ENCODE assay signal across 3 cellular contexts in genomic region chr20:17827759-17828559, GRCh38.
TF ChIP-seq lines count a peak whose summit lies in the region.

No MANE protein-coding gene starts in this region.

TF ChIP-seq in IMR-90, 13 proteins besides CTCF, POLR2A, EP300 and RAD21 (continued from another document):
- no peak for TF ChIP-seq FOS (IDR thresholded peaks at IDR 0.05; ENCODE audit: low read depth, low read length)

TF ChIP-seq in WTC11, 78 proteins besides CTCF, POLR2A, EP300 and RAD21 (continued from another document):
- TF ChIP-seq ZNF423 (CRISPR knock-in tag; IDR thresholded peaks at IDR 0.05) (no peak), ZMAT4 (CRISPR knock-in tag; IDR thresholded peaks at IDR 0.05) (no peak), E2F1 (CRISPR knock-in tag; IDR thresholded peaks at IDR 0.05) (no peak), PRDM15 (CRISPR knock-in tag; IDR thresholded peaks at IDR 0.05) (no peak), HMGA2 (CRISPR knock-in tag; IDR thresholded peaks at IDR 0.05) (no peak)

TF ChIP-seq in HepG2, 621 proteins besides CTCF, POLR2A, EP300 and RAD21 (continued from another document and continues in another):
- no peak for TF ChIP-seq KAT8 (CRISPR knock-in tag; IDR thresholded peaks at IDR 0.05)
- TF ChIP-seq GLI4 (CRISPR knock-in tag; IDR thresholded peaks at IDR 0.05; ENCODE audit: borderline replicate concordance), result no peak
- peak; percentile 26; the same call in 1 of the 2 replicates for TF ChIP-seq TBX2 (CRISPR knock-in tag; IDR thresholded peaks at IDR 0.05; ENCODE audit: borderline replicate concordance)
- TF ChIP-seq, protein P1, sequence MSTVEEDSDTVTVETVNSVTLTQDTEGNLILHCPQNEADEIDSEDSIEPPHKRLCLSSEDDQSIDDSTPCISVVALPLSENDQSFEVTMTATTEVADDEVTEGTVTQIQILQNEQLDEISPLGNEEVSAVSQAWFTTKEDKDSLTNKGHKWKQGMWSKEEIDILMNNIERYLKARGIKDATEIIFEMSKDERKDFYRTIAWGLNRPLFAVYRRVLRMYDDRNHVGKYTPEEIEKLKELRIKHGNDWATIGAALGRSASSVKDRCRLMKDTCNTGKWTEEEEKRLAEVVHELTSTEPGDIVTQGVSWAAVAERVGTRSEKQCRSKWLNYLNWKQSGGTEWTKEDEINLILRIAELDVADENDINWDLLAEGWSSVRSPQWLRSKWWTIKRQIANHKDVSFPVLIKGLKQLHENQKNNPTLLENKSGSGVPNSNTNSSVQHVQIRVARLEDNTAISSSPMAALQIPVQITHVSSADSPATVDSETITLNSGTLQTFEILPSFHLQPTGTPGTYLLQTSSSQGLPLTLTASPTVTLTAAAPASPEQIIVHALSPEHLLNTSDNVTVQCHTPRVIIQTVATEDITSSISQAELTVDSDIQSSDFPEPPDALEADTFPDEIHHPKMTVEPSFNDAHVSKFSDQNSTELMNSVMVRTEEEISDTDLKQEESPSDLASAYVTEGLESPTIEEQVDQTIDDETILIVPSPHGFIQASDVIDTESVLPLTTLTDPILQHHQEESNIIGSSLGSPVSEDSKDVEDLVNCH (CRISPR knock-in tag; IDR thresholded peaks at IDR 0.05), result no peak
- no peak for TF ChIP-seq HNRNPK (IDR thresholded peaks at IDR 0.05; ENCODE audit: low read depth, low read length, poor library complexity, severe bottlenecking)
- peak; percentile 35; the same call in 1 of the 2 replicates for TF ChIP-seq ZNF644 (CRISPR knock-in tag; IDR thresholded peaks at IDR 0.05; ENCODE audit: low read depth)
- no peak for TF ChIP-seq ZNF577 (CRISPR knock-in tag; IDR thresholded peaks at IDR 0.05; ENCODE audit: borderline replicate concordance, low read depth)
- peak; percentile 88; the same call in 1 of the 2 replicates for TF ChIP-seq THRA (CRISPR knock-in tag; IDR thresholded peaks at IDR 0.05; ENCODE audit: borderline replicate concordance)
- no peak for TF ChIP-seq IRX3 (CRISPR knock-in tag; IDR thresholded peaks at IDR 0.05; ENCODE audit: borderline replicate concordance, low read depth)
- no peak for TF ChIP-seq ZNF234 (CRISPR knock-in tag; conservative IDR thresholded peaks at IDR 0.05)
- no peak for TF ChIP-seq MTF2 (CRISPR knock-in tag; IDR thresholded peaks at IDR 0.05; ENCODE audit: borderline replicate concordance)
- no peak for TF ChIP-seq REXO4 (CRISPR knock-in tag; IDR thresholded peaks at IDR 0.05; ENCODE audit: borderline replicate concordance)
- TF ChIP-seq ARID2 (CRISPR knock-in tag; IDR thresholded peaks at IDR 0.05; ENCODE audit: borderline replicate concordance), result no peak
- no peak for TF ChIP-seq HNRNPL (IDR thresholded peaks at IDR 0.05; ENCODE audit: low read depth, low read length)
- peak; percentile 44; the same call in 1 of the 2 replicates for TF ChIP-seq NR2C2 (CRISPR knock-in tag; IDR thresholded peaks at IDR 0.05; ENCODE audit: borderline replicate concordance)
- peak; percentile 55; the same call in 1 of the 2 replicates for TF ChIP-seq ZNF547 (CRISPR knock-in tag; IDR thresholded peaks at IDR 0.05)
- TF ChIP-seq FOXP1 (IDR thresholded peaks at IDR 0.05), result no peak
- 0 out of 2 replicates have a peak, but pooled peaks have one; percentile 42 for TF ChIP-seq FOXP1 (CRISPR knock-in tag; IDR thresholded peaks at IDR 0.05)
- TF ChIP-seq ZNF12 (CRISPR knock-in tag; IDR thresholded peaks at IDR 0.05), result no peak
- TF ChIP-seq, protein P2, sequence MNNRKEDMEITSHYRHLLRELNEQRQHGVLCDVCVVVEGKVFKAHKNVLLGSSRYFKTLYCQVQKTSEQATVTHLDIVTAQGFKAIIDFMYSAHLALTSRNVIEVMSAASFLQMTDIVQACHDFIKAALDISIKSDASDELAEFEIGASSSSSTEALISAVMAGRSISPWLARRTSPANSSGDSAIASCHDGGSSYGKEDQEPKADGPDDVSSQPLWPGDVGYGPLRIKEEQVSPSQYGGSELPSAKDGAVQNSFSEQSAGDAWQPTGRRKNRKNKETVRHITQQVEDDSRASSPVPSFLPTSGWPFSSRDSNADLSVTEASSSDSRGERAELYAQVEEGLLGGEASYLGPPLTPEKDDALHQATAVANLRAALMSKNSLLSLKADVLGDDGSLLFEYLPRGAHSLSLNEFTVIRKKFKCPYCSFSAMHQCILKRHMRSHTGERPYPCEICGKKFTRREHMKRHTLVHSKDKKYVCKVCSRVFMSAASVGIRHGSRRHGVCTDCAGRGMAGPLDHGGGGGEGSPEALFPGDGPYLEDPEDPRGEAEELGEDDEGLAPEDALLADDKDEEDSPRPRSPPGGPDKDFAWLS (CRISPR knock-in tag; IDR thresholded peaks at IDR 0.05; ENCODE audit: borderline replicate concordance), result no peak
- TF ChIP-seq, protein P3, sequence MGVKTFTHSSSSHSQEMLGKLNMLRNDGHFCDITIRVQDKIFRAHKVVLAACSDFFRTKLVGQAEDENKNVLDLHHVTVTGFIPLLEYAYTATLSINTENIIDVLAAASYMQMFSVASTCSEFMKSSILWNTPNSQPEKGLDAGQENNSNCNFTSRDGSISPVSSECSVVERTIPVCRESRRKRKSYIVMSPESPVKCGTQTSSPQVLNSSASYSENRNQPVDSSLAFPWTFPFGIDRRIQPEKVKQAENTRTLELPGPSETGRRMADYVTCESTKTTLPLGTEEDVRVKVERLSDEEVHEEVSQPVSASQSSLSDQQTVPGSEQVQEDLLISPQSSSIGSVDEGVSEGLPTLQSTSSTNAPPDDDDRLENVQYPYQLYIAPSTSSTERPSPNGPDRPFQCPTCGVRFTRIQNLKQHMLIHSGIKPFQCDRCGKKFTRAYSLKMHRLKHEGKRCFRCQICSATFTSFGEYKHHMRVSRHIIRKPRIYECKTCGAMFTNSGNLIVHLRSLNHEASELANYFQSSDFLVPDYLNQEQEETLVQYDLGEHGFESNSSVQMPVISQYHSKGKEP (CRISPR knock-in tag; IDR thresholded peaks at IDR 0.05), result no peak
- 0 out of 2 replicates have a peak, but pooled peaks have one; percentile 61 for TF ChIP-seq ZNF142 (CRISPR knock-in tag; IDR thresholded peaks at IDR 0.05)
- no peak for TF ChIP-seq GLMP (CRISPR knock-in tag; IDR thresholded peaks at IDR 0.05; ENCODE audit: borderline replicate concordance)
- TF ChIP-seq ZNF576 (CRISPR knock-in tag; IDR thresholded peaks at IDR 0.05), result no peak
- no peak for TF ChIP-seq TFAP4 (IDR thresholded peaks at IDR 0.05; ENCODE audit: borderline replicate concordance, low read depth)
- TF ChIP-seq AKAP8 (CRISPR knock-in tag; IDR thresholded peaks at IDR 0.05), result no peak
- TF ChIP-seq KLF11 (CRISPR knock-in tag; IDR thresholded peaks at IDR 0.05), result no peak
- no peak for TF ChIP-seq ZNF512B (CRISPR knock-in tag; IDR thresholded peaks at IDR 0.05; ENCODE audit: borderline replicate concordance)
- no peak for TF ChIP-seq ZIK1 (CRISPR knock-in tag; IDR thresholded peaks at IDR 0.05; ENCODE audit: borderline replicate concordance, low read depth)
- TF ChIP-seq ZNF335 (CRISPR knock-in tag; IDR thresholded peaks at IDR 0.05), result no peak
- TF ChIP-seq ZNF607 (CRISPR knock-in tag; IDR thresholded peaks at IDR 0.05; ENCODE audit: borderline replicate concordance), result no peak
- TF ChIP-seq, protein P4, sequence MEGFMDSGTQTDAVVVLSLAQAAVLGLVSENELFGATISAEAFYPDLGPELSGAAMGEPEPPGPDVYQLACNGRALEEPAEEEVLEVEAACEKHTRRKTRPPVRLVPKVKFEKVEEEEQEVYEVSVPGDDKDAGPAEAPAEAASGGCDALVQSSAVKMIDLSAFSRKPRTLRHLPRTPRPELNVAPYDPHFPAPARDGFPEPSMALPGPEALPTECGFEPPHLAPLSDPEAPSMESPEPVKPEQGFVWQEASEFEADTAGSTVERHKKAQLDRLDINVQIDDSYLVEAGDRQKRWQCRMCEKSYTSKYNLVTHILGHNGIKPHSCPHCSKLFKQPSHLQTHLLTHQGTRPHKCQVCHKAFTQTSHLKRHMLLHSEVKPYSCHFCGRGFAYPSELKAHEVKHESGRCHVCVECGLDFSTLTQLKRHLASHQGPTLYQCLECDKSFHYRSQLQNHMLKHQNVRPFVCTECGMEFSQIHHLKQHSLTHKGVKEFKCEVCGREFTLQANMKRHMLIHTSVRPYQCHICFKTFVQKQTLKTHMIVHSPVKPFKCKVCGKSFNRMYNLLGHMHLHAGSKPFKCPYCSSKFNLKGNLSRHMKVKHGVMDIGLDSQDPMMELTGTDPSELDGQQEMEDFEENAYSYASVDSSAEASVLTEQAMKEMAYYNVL (CRISPR knock-in tag; IDR thresholded peaks at IDR 0.05; ENCODE audit: borderline replicate concordance), result no peak
- TF ChIP-seq FOXA3 (CRISPR knock-in tag; IDR thresholded peaks at IDR 0.05), result peak; percentile 38; the same call in 1 of the 2 replicates
- no peak for TF ChIP-seq ATF7-NPFF (CRISPR knock-in tag; IDR thresholded peaks at IDR 0.05; ENCODE audit: low read depth)
- TF ChIP-seq XRCC5 (optimal IDR thresholded peaks at IDR 0.05; ENCODE audit: low read length), result no peak
- TF ChIP-seq SUZ12 (IDR thresholded peaks at IDR 0.05; ENCODE audit: low read depth, low read length), result no peak
